Comparison of ENCODE assay signal across 8 cellular contexts in the genomic region with DNA sequence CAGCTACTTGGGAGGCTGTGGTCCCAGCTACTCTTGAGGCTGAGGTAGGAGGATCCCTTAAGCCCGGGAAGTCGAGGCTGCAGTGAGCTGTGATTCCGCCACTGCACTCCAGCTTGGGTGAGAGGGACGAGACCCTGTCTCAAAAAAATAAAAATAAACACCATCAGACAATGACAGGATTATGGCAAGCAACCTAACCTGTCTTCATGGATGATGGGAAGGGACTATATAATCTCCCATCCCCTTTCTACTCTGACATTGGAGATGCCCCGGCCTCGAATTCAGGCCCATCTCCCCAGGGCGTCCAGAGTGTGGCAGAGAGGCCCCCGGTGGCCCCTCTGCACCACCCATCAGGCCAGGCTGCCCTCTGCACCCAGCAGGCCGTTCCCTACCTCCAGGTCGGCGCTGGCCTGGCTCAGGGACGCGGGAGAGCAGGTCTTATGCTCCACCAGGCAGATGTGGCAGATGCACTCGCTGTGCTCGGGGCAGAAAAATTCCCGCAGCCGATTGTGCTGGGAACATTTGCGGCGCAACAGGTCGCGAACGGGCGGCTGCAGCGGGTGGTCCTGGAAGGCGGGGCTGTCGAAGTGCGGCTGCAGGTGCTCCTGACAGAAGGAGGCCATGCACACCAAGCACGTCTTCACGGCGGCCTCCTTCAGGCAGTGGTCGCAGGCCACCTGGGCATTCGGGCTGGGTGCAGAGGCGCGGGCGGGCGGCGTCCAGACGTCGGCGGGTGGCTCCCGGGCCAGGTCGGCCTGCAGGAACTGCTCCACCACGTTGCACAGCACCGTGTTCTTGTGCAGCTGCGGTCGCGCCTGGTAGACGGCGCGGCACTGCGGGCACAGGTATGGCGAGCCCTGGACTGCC. TPM values are rescaled to one million over a fixed set of nuclear protein-coding genes. Genes with fewer than 3 reads are reported as not detected.
DNase-seq lines count a peak whose midpoint lies in the region; ATAC-seq and TF ChIP-seq lines count a peak whose summit lies in the region.

No MANE protein-coding gene starts in this region.

- no peaks in the 10 kb centered on the region for H3K9me3 ChIP-seq in neutrophil

- H3K36me3 ChIP-seq in neutrophil: peaks cover 36% of the 10 kb centered on the region

- H3K4me1 ChIP-seq in neutrophil (ENCODE audit: control insufficient read depth in 1 of 2, insufficient read depth in 1 of 2, low read depth in 1 of 2, low read length in 1 of 2): peaks cover 72 to 87% of the 10 kb centered on the region in 2 experiments

- peak; percentile 36 for ATAC-seq in GM21390 (IDR thresholded peaks at IDR 0.05; ENCODE audit: unreplicated experiment)

- peak; percentile 29 for DNase-seq in GM03348 (ENCODE audit: low spot score)
- no peak for DNase-seq in HL-60 (ENCODE audit: low read depth in 1 of 2, low spot score in 1 of 2)
- DNase-seq in fibroblast of villous mesenchyme (ENCODE audit: low read depth): peak; percentile 22
- DNase-seq in SKM-1 treated with dmso at 0.1 percent for 144 hours (lab: John Stamatoyannopoulos, UW; ENCODE audit: unreplicated experiment): no peak
- DNase-seq in ureter (ENCODE audit: low spot score): no peak

- H3K27me3 ChIP-seq in HL-60 (ENCODE audit: insufficient read depth, poor library complexity, severe bottlenecking): no peaks in the 10 kb centered on the region
- H3K27me3 ChIP-seq in neutrophil: no peaks in the 10 kb centered on the region

- H3K27ac ChIP-seq in HL-60 (replicated peaks): peak overlapping the region; percentile 99
- H3K27ac ChIP-seq in VCaP: peak overlapping the region; percentile 86
- peak overlapping the region; percentile 99 for H3K27ac ChIP-seq in neutrophil

- peak overlapping the region; percentile 91 for H3K4me3 ChIP-seq in HL-60 (replicated peaks; ENCODE audit: insufficient read depth, low read length)
- H3K4me3 ChIP-seq in fibroblast of villous mesenchyme (ENCODE audit: low read depth, low read length): peak overlapping the region; percentile 95
- peak overlapping the region; percentile 86 to 94 for H3K4me3 ChIP-seq in neutrophil (ENCODE audit: low read depth in 1 of 2, low read length in 1 of 2)

- no peak for TF ChIP-seq CTCF in HL-60 (IDR thresholded peaks at IDR 0.05; ENCODE audit: insufficient read depth, low read length)
- TF ChIP-seq CTCF in VCaP (conservative IDR thresholded peaks at IDR 0.05): no peak
- TF ChIP-seq CTCF in fibroblast of villous mesenchyme (IDR thresholded peaks at IDR 0.05; ENCODE audit: insufficient read depth, low read depth, low read length): no peak
- TF ChIP-seq CTCF in neutrophil (IDR thresholded peaks at IDR 0.05): no peak

RNA-seq across cellular contexts. Expression of a gene that starts 0.6 kb away (rescaled TPM):
- total RNA-seq in fibroblast of villous mesenchyme (21.9 and 28.9 TPM in 2 replicates), ureter (118 TPM)

RNA-seq across cellular contexts. Expression of a gene that starts 47.6 kb away (rescaled TPM):
- total RNA-seq in fibroblast of villous mesenchyme (10.6 and 17.7 TPM in 2 replicates), ureter (17.9 TPM)

Comparison
In these comparisons a context has a peak if more than half of its experiments do, and no peak if none do; other contexts are left out.
1. DNase-seq: peak in GM03348 (single experiment) and fibroblast of villous mesenchyme (single experiment); none in HL-60 (0 of 2), SKM-1 treated with dmso at 0.1 percent for 144 hours (single experiment) and ureter (single experiment).
2. Peak in every context shown above with its lines, with median percentiles within 50 percentile points of each other: H3K27ac ChIP-seq and H3K4me3 ChIP-seq.